10 cellular contexts compared by ENCODE assay signal in the genomic region with DNA sequence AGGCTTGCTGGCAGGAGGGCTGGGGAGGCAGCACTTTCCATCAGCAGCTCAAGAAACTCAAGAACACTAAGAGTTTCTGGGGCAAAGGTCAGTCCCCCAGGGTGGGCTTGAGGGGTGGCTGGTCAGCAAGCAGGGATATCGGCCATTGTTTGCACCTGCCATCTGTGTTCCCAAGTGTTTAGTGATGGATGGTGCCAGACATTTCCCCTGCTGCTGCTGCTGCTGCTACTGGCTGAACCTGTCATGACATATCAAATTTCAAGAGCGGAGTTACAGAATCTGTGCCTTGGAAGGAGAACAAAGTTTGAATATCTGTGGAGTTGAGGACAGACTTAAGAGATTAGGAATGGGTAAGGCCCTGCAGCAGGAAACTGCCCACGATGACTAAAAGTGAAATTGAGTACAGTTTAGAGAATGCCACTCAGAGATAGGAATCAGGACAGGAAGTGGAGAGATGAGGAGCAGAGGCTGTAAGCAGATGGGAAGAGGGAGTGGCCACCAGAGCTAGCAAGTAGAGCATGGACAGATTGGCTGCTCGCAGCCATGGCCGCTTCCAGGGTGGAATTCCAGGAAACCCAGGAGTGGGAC. TPM values are rescaled to one million over a fixed set of nuclear protein-coding genes. Genes with fewer than 3 reads are reported as not detected.
DNase-seq lines count a peak whose midpoint lies in the region; ATAC-seq, FAIRE-seq and TF ChIP-seq lines count a peak whose summit lies in the region.
"Had no signal": no experiment of that assay in that cellular context is flagged by ENCODE, and none has a peak within 500 bp of the region (broad histone marks: within the 10 kb centered on the region; RNA-seq: fewer than 3 reads in every experiment).

No MANE protein-coding gene starts in this region.

- no peak overlapping the region for H3K9ac ChIP-seq in kidney (ENCODE audit: low read length in 2 of 2)

- no peak for ATAC-seq in GM18909 (IDR thresholded peaks at IDR 0.05; ENCODE audit: poor library complexity, unreplicated experiment)
- no peak for ATAC-seq in HG02759 (IDR thresholded peaks at IDR 0.05; ENCODE audit: unreplicated experiment)
- no peak for ATAC-seq in GM18505 (IDR thresholded peaks at IDR 0.05; ENCODE audit: unreplicated experiment)
- ATAC-seq: mucosa of descending colon had no signal

- intact Hi-C loops in kidney (cut with DNase I) = no loop called here

- TF ChIP-seq POLR2A in GM18505 (IDR thresholded peaks at IDR 0.05; ENCODE audit: borderline replicate concordance, extremely low read depth, insufficient read depth, insufficient read length) = no peak

- POLR2A ChIA-PET in HEK293 (lab: Yijun Ruan, JAX) = interaction anchor here (1.6 kb wide), 1 partner anchor 20 kb away, joined by 5 read pairs; no protein-coding TSS in a partner anchor
- POLR2A ChIA-PET in RWPE1 (lab: Yijun Ruan, JAX; ENCODE audit: low non-redundant PET) = no interaction called here

- H3K4me1 ChIP-seq in HEK293 (ENCODE audit: control insufficient read depth, insufficient read depth, low read length) (peaks cover 11% of the 10 kb centered on the region; the same call in 1 of the 2 replicates), kidney (ENCODE audit: control insufficient read depth in 1 of 2, insufficient read depth in 1 of 2, low read depth in 1 of 2, low read length in 2 of 2) (no peaks in the 10 kb centered on the region)

- TF ChIP-seq CTCF in HEK293 (tag by site-specific recombination; IDR thresholded peaks at IDR 0.05) (no peak), RWPE1 (conservative IDR thresholded peaks at IDR 0.05; ENCODE audit: low read depth) (no peak), fibroblast of pulmonary artery (IDR thresholded peaks at IDR 0.05; ENCODE audit: low read length, missing control alignments) (no peak), kidney (IDR thresholded peaks at IDR 0.05; ENCODE audit: borderline replicate concordance, extremely low read depth, insufficient read depth) (no peak)

- in situ Hi-C loops in ACHN (cut with HindIII; ENCODE audit: low pct_ligation_motif_present, low pct_unique_long_range_greater_than_20kb, low sequenced_read_pairs) = no loop called here

- no peak overlapping the region for H3K4me3 ChIP-seq in HEK293 (ENCODE audit: low read depth, low read length)
- H3K4me3 ChIP-seq in fibroblast of pulmonary artery (replicated peaks; ENCODE audit: low read depth, low read length) = no peak overlapping the region
- H3K4me3 ChIP-seq in kidney (ENCODE audit: low read length in 2 of 2) = no peak overlapping the region
- H3K4me3 ChIP-seq: mucosa of descending colon had no signal

- H3K9me3 ChIP-seq in HEK293 (ENCODE audit: control insufficient read depth, insufficient read depth, low read depth, low read length) (no peaks in the 10 kb centered on the region), kidney (ENCODE audit: control insufficient read depth in 1 of 2, low read length in 2 of 2) (no peaks in the 10 kb centered on the region)
- H3K9me3 ChIP-seq: mucosa of descending colon had no signal

- FAIRE-seq in kidney (lab: Jason Lieb, UNC) = no peak

- peak; percentile 32 for DNase-seq in ACHN
- DNase-seq in RWPE1 (ENCODE audit: low spot score) = no peak
- DNase-seq in fibroblast of pulmonary artery (ENCODE audit: low read depth) = peak; percentile 64
- no peak for DNase-seq in kidney
- DNase-seq: mucosa of descending colon, Right ventricle myocardium superior had no signal

- H3K36me3 ChIP-seq in HEK293 (ENCODE audit: control insufficient read depth in 2 of 2, insufficient read depth in 1 of 2, low read length in 2 of 2) (no peaks in the 10 kb centered on the region), kidney (ENCODE audit: control insufficient read depth in 1 of 2, insufficient read depth in 2 of 2, low read length in 2 of 2) (no peaks in the 10 kb centered on the region)

- CTCF ChIA-PET in HEK293 (lab: Yijun Ruan, JAX) (interaction anchor here (0.9 to 1.2 kb wide), 2 partner anchors 8 to 22 kb away, joined by 4 to 7 read pairs; no protein-coding TSS in a partner anchor), RWPE1 (lab: Yijun Ruan, JAX) (interaction anchor here (0.6 to 0.9 kb wide), 2 partner anchors 39 to 43 kb away, joined by 4 to 5 read pairs; partner anchors contain the start of gene PPP1R3C)

- H3K27ac ChIP-seq in HEK293 (ENCODE audit: extremely low read depth, low read depth, low read length) (peak overlapping the region; percentile 67), RWPE1 (peak overlapping the region; percentile 67), kidney (ENCODE audit: low read depth in 2 of 2, low read length in 2 of 2) (no peak overlapping the region)

TF ChIP-seq in HEK293, 187 proteins besides CTCF, POLR2A, EP300 and RAD21 (continues in another document):
- TF ChIP-seq ZNF600 (tag by site-specific recombination; IDR thresholded peaks at IDR 0.05) (peak; percentile 75), ZNF24 (tag by site-specific recombination; IDR thresholded peaks at IDR 0.05) (peak; percentile 58; the same call in 1 of the 2 replicates), ZNF121 (tag by site-specific recombination; IDR thresholded peaks at IDR 0.05) (no peak), ZBTB20 (tag by site-specific recombination; IDR thresholded peaks at IDR 0.05) (peak; percentile 45), ZNF610 (tag by site-specific recombination; IDR thresholded peaks at IDR 0.05; ENCODE audit: borderline replicate concordance) (peak; percentile 91; the same call in 1 of the 2 replicates), OSR2 (tag by site-specific recombination; IDR thresholded peaks at IDR 0.05) (peak; percentile 96), ZFP37 (tag by site-specific recombination; IDR thresholded peaks at IDR 0.05) (peak; percentile 44; the same call in 1 of the 2 replicates), KLF8 (tag by site-specific recombination; IDR thresholded peaks at IDR 0.05) (peak; percentile 40; the same call in 1 of the 2 replicates), ZNF366 (tag by site-specific recombination; conservative IDR thresholded peaks at IDR 0.05) (peak; percentile 58), ZNF707 (tag by site-specific recombination; IDR thresholded peaks at IDR 0.05) (no peak), ZNF169 (tag by site-specific recombination; IDR thresholded peaks at IDR 0.05) (no peak), ZBTB17 (tag by site-specific recombination; IDR thresholded peaks at IDR 0.05) (peak; percentile 95), MEIS1 (CRISPR knock-in tag; IDR thresholded peaks at IDR 0.05; ENCODE audit: borderline replicate concordance) (peak; percentile 52; the same call in 1 of the 2 replicates), ZNF529 (tag by site-specific recombination; IDR thresholded peaks at IDR 0.05; ENCODE audit: insufficient replicate concordance) (no peak), TRIM28 (IDR thresholded peaks at IDR 0.05; ENCODE audit: borderline replicate concordance, low read length) (0 out of 2 replicates have a peak, but pooled peaks have one; percentile 43), SP7 (tag by site-specific recombination; IDR thresholded peaks at IDR 0.05) (peak; percentile 29; the same call in 1 of the 2 replicates), PRDM10 (tag by site-specific recombination; IDR thresholded peaks at IDR 0.05) (peak; percentile 41; the same call in 1 of the 2 replicates), GLI2 (tag by site-specific recombination; IDR thresholded peaks at IDR 0.05; ENCODE audit: borderline replicate concordance, low read depth) (no peak), ZNF335 (tag by site-specific recombination; conservative IDR thresholded peaks at IDR 0.05) (peak; percentile 50), KLF9 (tag by site-specific recombination; IDR thresholded peaks at IDR 0.05; ENCODE audit: low read depth) (0 out of 2 replicates have a peak, but pooled peaks have one; percentile 18)

RNA-seq across cellular contexts. Expression of gene PPP1R3C, which starts 39.2 kb away (rescaled TPM):
- 20.3 TPM for total RNA-seq in kidney
- polyA plus RNA-seq in kidney (ENCODE audit: insufficient read depth, low read depth, low replicate concordance) = 13.6 TPM

Comparison
In these comparisons a context has a peak if more than half of its experiments do, and no peak if none do; other contexts are left out.
1. DNase-seq: peak in ACHN (single experiment) and fibroblast of pulmonary artery (single experiment); none in RWPE1 (single experiment) and kidney (single experiment).
2. H3K27ac ChIP-seq: peak in HEK293 (single experiment) and RWPE1 (single experiment); none in kidney (0 of 2).